In genomic region chr6:108074359-108075144, GRCh38 we compare ENCODE assay signal across 8 cellular contexts. TPM values are rescaled to one million over a fixed set of nuclear protein-coding genes. Genes with fewer than 3 reads are reported as not detected.
DNase-seq lines count a peak whose midpoint lies in the region; ATAC-seq and TF ChIP-seq lines count a peak whose summit lies in the region.

Gene OSTM1 (minus strand): TSS chr6:108074741. CDS start chr6:108074651, 90 bp downstream.

- DNase-seq in AG09319 (ENCODE audit: extremely low read depth, low read depth) (peak; percentile 45), NCI-H510A (lab: John Stamatoyannopoulos, UW) (peak; percentile 13), cerebellum (ENCODE audit: low spot score) (peak; percentile 97), kidney glomerular epithelial cell (lab: John Stamatoyannopoulos, UW) (peak; percentile 53)
- peak; percentile 91 to 92 for DNase-seq in activated CD4-positive, alpha-beta T cell treated with anti-CD3 and anti-CD28 coated beads for 24 hours (ENCODE audit: low read depth in 2 of 2)
- peak; percentile 78 to 91 (median 88) for DNase-seq in stimulated activated CD4-positive, alpha-beta T cell treated with anti-CD3 and anti-CD28 coated beads, Interleukin-1b, Interleukin-23, amount 100 ng/mL, for 24 hours (ENCODE audit: low read depth in 4 of 4, low spot score in 1 of 4)

- ATAC-seq in GM19025 (IDR thresholded peaks at IDR 0.05; ENCODE audit: low read depth, unreplicated experiment), result peak; percentile 98
- peak; percentile 99 for ATAC-seq in HG03280 (IDR thresholded peaks at IDR 0.05; ENCODE audit: unreplicated experiment)

- no peak for TF ChIP-seq CTCF in AG09319 (IDR thresholded peaks at IDR 0.05; ENCODE audit: low read depth, low read length)

RNA-seq across cellular contexts. Expression of gene OSTM1, which starts in this region (rescaled TPM):
- 23.4 TPM for total RNA-seq in cerebellum

Comparison
In these comparisons a context has a peak if more than half of its experiments do, and no peak if none do; other contexts are left out.
1. Peak in every context shown above with its lines: DNase-seq and ATAC-seq.
2. DNase-seq: peak in every context shown above with its lines; median percentile 97 in cerebellum; 92 in activated CD4-positive, alpha-beta T cell treated with anti-CD3 and anti-CD28 coated beads for 24 hours; 88 in stimulated activated CD4-positive, alpha-beta T cell treated with anti-CD3 and anti-CD28 coated beads, Interleukin-1b, Interleukin-23, amount 100 ng/mL, for 24 hours; 53 in kidney glomerular epithelial cell; 45 in AG09319; 13 in NCI-H510A.